In the genomic region with DNA sequence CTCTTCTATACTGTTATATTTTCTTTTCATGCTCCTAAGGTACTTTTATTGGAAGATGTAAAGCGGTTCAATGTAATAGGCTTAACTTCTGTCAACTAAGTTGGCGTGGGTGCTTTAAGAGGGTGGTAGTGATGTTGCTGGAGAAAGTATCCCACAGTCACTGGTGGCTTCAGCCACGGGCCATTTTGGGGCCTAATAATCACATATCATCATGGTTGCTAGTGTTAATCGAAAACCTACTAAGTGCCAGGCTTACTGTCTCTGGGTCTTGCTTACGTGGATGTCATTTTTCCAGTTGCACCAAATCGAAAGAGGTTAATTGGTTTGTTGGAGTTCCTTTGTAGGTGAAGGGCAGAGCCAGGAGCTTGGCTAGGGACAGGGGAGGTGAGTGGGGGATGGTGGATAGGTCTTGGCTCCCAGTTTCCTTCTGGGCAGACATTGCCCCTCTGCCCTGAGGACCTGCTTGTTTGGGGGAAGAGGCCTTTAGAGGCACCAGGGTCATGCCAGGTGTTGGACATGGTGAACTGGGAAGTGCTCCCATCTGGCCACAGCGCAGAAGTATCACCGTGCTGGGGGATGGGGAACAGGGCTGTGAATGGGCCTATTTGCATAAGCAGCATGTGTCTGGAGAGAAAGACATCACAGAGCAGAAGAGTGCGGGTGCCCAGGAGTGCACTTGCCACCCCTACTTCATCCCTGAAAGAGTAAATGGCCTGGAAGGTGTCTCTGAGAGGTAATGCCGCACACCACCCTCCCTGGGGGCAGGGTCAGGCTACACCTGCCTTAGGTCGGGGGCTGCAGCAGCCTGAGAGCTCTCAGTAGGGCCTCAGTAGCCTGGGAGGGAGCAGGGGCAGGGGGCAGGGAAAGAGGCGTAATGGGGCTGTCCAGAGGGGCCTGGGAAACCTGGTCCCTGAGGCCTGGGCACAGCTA, we compare ENCODE assay signal across 1 cellular context.
TF ChIP-seq lines count a peak whose summit lies in the region.

No MANE protein-coding gene starts in this region.

TF ChIP-seq in H1, 55 proteins besides CTCF, POLR2A, EP300 and RAD21 (continued from another document):
- TF ChIP-seq CBX5 (IDR thresholded peaks at IDR 0.05; ENCODE audit: low read depth, low read length): no peak
- TF ChIP-seq RBBP5 (IDR thresholded peaks at IDR 0.05; ENCODE audit: borderline replicate concordance, low read depth, low read length): no peak
- TF ChIP-seq KDM4A (IDR thresholded peaks at IDR 0.05; ENCODE audit: low read depth, low read length, severe bottlenecking): no peak
- TF ChIP-seq GABPA (IDR thresholded peaks at IDR 0.05; ENCODE audit: borderline replicate concordance, insufficient read depth, low read length): no peak
- no peak for TF ChIP-seq KDM5A (IDR thresholded peaks at IDR 0.05; ENCODE audit: low read length)
- no peak for TF ChIP-seq SP4 (IDR thresholded peaks at IDR 0.05; ENCODE audit: low read length)
- peak; percentile 82 for TF ChIP-seq ASH2L (IDR thresholded peaks at IDR 0.05; ENCODE audit: low read length)
- no peak for TF ChIP-seq BACH1 (IDR thresholded peaks at IDR 0.05; ENCODE audit: low read length)
- TF ChIP-seq, protein P1, sequence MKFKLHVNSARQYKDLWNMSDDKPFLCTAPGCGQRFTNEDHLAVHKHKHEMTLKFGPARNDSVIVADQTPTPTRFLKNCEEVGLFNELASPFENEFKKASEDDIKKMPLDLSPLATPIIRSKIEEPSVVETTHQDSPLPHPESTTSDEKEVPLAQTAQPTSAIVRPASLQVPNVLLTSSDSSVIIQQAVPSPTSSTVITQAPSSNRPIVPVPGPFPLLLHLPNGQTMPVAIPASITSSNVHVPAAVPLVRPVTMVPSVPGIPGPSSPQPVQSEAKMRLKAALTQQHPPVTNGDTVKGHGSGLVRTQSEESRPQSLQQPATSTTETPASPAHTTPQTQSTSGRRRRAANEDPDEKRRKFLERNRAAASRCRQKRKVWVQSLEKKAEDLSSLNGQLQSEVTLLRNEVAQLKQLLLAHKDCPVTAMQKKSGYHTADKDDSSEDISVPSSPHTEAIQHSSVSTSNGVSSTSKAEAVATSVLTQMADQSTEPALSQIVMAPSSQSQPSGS (IDR thresholded peaks at IDR 0.05; ENCODE audit: low read length): no peak
- no peak for TF ChIP-seq HDAC6 (IDR thresholded peaks at IDR 0.05; ENCODE audit: low read depth, low read length)
- TF ChIP-seq SIX5 (IDR thresholded peaks at IDR 0.05; ENCODE audit: low read depth, low read length): no peak
- TF ChIP-seq JUN (IDR thresholded peaks at IDR 0.05; ENCODE audit: low read depth, low read length): no peak
- TF ChIP-seq BRCA1 (IDR thresholded peaks at IDR 0.05; ENCODE audit: low read depth, low read length): no peak
- TF ChIP-seq, protein P2, sequence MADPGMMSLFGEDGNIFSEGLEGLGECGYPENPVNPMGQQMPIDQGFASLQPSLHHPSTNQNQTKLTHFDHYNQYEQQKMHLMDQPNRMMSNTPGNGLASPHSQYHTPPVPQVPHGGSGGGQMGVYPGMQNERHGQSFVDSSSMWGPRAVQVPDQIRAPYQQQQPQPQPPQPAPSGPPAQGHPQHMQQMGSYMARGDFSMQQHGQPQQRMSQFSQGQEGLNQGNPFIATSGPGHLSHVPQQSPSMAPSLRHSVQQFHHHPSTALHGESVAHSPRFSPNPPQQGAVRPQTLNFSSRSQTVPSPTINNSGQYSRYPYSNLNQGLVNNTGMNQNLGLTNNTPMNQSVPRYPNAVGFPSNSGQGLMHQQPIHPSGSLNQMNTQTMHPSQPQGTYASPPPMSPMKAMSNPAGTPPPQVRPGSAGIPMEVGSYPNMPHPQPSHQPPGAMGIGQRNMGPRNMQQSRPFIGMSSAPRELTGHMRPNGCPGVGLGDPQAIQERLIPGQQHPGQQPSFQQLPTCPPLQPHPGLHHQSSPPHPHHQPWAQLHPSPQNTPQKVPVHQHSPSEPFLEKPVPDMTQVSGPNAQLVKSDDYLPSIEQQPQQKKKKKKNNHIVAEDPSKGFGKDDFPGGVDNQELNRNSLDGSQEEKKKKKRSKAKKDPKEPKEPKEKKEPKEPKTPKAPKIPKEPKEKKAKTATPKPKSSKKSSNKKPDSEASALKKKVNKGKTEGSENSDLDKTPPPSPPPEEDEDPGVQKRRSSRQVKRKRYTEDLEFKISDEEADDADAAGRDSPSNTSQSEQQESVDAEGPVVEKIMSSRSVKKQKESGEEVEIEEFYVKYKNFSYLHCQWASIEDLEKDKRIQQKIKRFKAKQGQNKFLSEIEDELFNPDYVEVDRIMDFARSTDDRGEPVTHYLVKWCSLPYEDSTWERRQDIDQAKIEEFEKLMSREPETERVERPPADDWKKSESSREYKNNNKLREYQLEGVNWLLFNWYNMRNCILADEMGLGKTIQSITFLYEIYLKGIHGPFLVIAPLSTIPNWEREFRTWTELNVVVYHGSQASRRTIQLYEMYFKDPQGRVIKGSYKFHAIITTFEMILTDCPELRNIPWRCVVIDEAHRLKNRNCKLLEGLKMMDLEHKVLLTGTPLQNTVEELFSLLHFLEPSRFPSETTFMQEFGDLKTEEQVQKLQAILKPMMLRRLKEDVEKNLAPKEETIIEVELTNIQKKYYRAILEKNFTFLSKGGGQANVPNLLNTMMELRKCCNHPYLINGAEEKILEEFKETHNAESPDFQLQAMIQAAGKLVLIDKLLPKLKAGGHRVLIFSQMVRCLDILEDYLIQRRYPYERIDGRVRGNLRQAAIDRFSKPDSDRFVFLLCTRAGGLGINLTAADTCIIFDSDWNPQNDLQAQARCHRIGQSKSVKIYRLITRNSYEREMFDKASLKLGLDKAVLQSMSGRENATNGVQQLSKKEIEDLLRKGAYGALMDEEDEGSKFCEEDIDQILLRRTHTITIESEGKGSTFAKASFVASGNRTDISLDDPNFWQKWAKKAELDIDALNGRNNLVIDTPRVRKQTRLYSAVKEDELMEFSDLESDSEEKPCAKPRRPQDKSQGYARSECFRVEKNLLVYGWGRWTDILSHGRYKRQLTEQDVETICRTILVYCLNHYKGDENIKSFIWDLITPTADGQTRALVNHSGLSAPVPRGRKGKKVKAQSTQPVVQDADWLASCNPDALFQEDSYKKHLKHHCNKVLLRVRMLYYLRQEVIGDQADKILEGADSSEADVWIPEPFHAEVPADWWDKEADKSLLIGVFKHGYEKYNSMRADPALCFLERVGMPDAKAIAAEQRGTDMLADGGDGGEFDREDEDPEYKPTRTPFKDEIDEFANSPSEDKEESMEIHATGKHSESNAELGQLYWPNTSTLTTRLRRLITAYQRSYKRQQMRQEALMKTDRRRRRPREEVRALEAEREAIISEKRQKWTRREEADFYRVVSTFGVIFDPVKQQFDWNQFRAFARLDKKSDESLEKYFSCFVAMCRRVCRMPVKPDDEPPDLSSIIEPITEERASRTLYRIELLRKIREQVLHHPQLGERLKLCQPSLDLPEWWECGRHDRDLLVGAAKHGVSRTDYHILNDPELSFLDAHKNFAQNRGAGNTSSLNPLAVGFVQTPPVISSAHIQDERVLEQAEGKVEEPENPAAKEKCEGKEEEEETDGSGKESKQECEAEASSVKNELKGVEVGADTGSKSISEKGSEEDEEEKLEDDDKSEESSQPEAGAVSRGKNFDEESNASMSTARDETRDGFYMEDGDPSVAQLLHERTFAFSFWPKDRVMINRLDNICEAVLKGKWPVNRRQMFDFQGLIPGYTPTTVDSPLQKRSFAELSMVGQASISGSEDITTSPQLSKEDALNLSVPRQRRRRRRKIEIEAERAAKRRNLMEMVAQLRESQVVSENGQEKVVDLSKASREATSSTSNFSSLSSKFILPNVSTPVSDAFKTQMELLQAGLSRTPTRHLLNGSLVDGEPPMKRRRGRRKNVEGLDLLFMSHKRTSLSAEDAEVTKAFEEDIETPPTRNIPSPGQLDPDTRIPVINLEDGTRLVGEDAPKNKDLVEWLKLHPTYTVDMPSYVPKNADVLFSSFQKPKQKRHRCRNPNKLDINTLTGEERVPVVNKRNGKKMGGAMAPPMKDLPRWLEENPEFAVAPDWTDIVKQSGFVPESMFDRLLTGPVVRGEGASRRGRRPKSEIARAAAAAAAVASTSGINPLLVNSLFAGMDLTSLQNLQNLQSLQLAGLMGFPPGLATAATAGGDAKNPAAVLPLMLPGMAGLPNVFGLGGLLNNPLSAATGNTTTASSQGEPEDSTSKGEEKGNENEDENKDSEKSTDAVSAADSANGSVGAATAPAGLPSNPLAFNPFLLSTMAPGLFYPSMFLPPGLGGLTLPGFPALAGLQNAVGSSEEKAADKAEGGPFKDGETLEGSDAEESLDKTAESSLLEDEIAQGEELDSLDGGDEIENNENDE (IDR thresholded peaks at IDR 0.05; ENCODE audit: insufficient replicate concordance, low read length): no peak
- TF ChIP-seq SUZ12 (IDR thresholded peaks at IDR 0.05; ENCODE audit: low read length): peak; percentile 59
- peak; percentile 10; the same call in 1 of the 2 replicates for TF ChIP-seq TEAD4 (IDR thresholded peaks at IDR 0.05; ENCODE audit: low read depth, low read length)
- no peak for TF ChIP-seq SP2 (IDR thresholded peaks at IDR 0.05; ENCODE audit: low read length)
- no peak for TF ChIP-seq KDM1A (IDR thresholded peaks at IDR 0.05; ENCODE audit: borderline replicate concordance, low read length)
- no peak for TF ChIP-seq ZNF274 (IDR thresholded peaks at IDR 0.05; ENCODE audit: borderline replicate concordance, extremely low read depth, low read length)
- peak; percentile 76; the same call in 1 of the 2 replicates for TF ChIP-seq POU5F1 (IDR thresholded peaks at IDR 0.05; ENCODE audit: low read depth, low read length)
- no peak for TF ChIP-seq RFX5 (IDR thresholded peaks at IDR 0.05; ENCODE audit: borderline replicate concordance, low read depth, low read length)
- no peak for TF ChIP-seq NRF1 (IDR thresholded peaks at IDR 0.05; ENCODE audit: low read depth, low read length)
- TF ChIP-seq CREB1 (IDR thresholded peaks at IDR 0.05): no peak
- TF ChIP-seq SIN3A (conservative IDR thresholded peaks at IDR 0.05 in 1 of 2, IDR thresholded peaks at IDR 0.05 in 1 of 2; ENCODE audit: low read depth in 1 of 2, low read length in 2 of 2): no peak
- TF ChIP-seq, protein P3, sequence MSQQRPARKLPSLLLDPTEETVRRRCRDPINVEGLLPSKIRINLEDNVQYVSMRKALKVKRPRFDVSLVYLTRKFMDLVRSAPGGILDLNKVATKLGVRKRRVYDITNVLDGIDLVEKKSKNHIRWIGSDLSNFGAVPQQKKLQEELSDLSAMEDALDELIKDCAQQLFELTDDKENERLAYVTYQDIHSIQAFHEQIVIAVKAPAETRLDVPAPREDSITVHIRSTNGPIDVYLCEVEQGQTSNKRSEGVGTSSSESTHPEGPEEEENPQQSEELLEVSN (IDR thresholded peaks at IDR 0.05): no peak
- peak; percentile 100 for TF ChIP-seq CTBP2 (IDR thresholded peaks at IDR 0.05; ENCODE audit: borderline replicate concordance, insufficient read depth, insufficient read length, low read length)
- TF ChIP-seq NANOG (IDR thresholded peaks at IDR 0.05; ENCODE audit: insufficient read depth, low read depth, low read length, poor library complexity, severe bottlenecking): peak; percentile 77
- TF ChIP-seq HDAC2 (IDR thresholded peaks at IDR 0.05; ENCODE audit: borderline replicate concordance in 1 of 2, low read depth in 2 of 2, low read length in 2 of 2): no peak
- no peak for TF ChIP-seq TAF7 (optimal IDR thresholded peaks at IDR 0.05; ENCODE audit: borderline replicate concordance, low read depth, low read length)
- peak; percentile 90; the same call in 1 of the 2 replicates for TF ChIP-seq TCF12 (IDR thresholded peaks at IDR 0.05; ENCODE audit: low read depth, low read length)
- TF ChIP-seq RNF2 (IDR thresholded peaks at IDR 0.05; ENCODE audit: borderline replicate concordance, low read depth, low read length, missing control alignments, poor library complexity, severe bottlenecking): peak; percentile 76
- no peak for TF ChIP-seq MAFK (IDR thresholded peaks at IDR 0.05; ENCODE audit: low read depth, low read length)
- TF ChIP-seq SIRT6 (IDR thresholded peaks at IDR 0.05; ENCODE audit: low read length): no peak
- no peak for TF ChIP-seq TAF1 (IDR thresholded peaks at IDR 0.05; ENCODE audit: low read depth, low read length)
- TF ChIP-seq RXRA (IDR thresholded peaks at IDR 0.05; ENCODE audit: insufficient read depth, low read depth, low read length): no peak
- TF ChIP-seq EZH2 (IDR thresholded peaks at IDR 0.05; ENCODE audit: low read depth, low read length, severe bottlenecking): peak; percentile 38
- peak; percentile 29; the same call in 1 of the 2 replicates for TF ChIP-seq POLR2AphosphoS5 (IDR thresholded peaks at IDR 0.05; ENCODE audit: low read depth, low read length)
- TF ChIP-seq BCL11A (IDR thresholded peaks at IDR 0.05; ENCODE audit: low read depth in 2 of 2, low read length in 2 of 2): no peak
- TF ChIP-seq CHD1 (IDR thresholded peaks at IDR 0.05; ENCODE audit: low read depth, low read length): no peak
- peak; percentile 57; the same call in 1 of the 2 replicates for TF ChIP-seq SP1 (IDR thresholded peaks at IDR 0.05; ENCODE audit: low read depth, low read length)
- TF ChIP-seq EGR1 (IDR thresholded peaks at IDR 0.05; ENCODE audit: borderline replicate concordance, low read depth, low read length): no peak; the same call in 1 of the 2 replicates
- TF ChIP-seq JUND (IDR thresholded peaks at IDR 0.05; ENCODE audit: low read length): no peak
- peak; percentile 72; the same call in 1 of the 2 replicates for TF ChIP-seq YY1 (IDR thresholded peaks at IDR 0.05; ENCODE audit: low read depth, low read length)
- TF ChIP-seq USF2 (IDR thresholded peaks at IDR 0.05; ENCODE audit: low read length): no peak
- TF ChIP-seq GTF2F1 (IDR thresholded peaks at IDR 0.05; ENCODE audit: borderline replicate concordance, low read depth, low read length): no peak
- peak; percentile 44; the same call in 1 of the 2 replicates for TF ChIP-seq CHD2 (IDR thresholded peaks at IDR 0.05; ENCODE audit: low read length)
- TF ChIP-seq CEBPB (IDR thresholded peaks at IDR 0.05; ENCODE audit: low read depth, low read length): no peak
- TF ChIP-seq CBX8 (IDR thresholded peaks at IDR 0.05; ENCODE audit: borderline replicate concordance, low read depth, low read length): 0 out of 2 replicates have a peak, but pooled peaks have one; percentile 53
- TF ChIP-seq SRF (IDR thresholded peaks at IDR 0.05; ENCODE audit: low read depth, low read length): no peak
- TF ChIP-seq TBP (IDR thresholded peaks at IDR 0.05; ENCODE audit: low read depth, low read length): no peak
- no peak for TF ChIP-seq PHF8 (conservative IDR thresholded peaks at IDR 0.05; ENCODE audit: low read depth, low read length)
